In genomic region chr12:1470051-1470450, GRCh38 we compare ENCODE assay signal across 2 cellular contexts.
TF ChIP-seq lines count a peak whose summit lies in the region.

No MANE protein-coding gene starts in this region.

TF ChIP-seq in HEK293, 187 proteins besides CTCF, POLR2A, EP300 and RAD21:
- TF ChIP-seq, protein P1, sequence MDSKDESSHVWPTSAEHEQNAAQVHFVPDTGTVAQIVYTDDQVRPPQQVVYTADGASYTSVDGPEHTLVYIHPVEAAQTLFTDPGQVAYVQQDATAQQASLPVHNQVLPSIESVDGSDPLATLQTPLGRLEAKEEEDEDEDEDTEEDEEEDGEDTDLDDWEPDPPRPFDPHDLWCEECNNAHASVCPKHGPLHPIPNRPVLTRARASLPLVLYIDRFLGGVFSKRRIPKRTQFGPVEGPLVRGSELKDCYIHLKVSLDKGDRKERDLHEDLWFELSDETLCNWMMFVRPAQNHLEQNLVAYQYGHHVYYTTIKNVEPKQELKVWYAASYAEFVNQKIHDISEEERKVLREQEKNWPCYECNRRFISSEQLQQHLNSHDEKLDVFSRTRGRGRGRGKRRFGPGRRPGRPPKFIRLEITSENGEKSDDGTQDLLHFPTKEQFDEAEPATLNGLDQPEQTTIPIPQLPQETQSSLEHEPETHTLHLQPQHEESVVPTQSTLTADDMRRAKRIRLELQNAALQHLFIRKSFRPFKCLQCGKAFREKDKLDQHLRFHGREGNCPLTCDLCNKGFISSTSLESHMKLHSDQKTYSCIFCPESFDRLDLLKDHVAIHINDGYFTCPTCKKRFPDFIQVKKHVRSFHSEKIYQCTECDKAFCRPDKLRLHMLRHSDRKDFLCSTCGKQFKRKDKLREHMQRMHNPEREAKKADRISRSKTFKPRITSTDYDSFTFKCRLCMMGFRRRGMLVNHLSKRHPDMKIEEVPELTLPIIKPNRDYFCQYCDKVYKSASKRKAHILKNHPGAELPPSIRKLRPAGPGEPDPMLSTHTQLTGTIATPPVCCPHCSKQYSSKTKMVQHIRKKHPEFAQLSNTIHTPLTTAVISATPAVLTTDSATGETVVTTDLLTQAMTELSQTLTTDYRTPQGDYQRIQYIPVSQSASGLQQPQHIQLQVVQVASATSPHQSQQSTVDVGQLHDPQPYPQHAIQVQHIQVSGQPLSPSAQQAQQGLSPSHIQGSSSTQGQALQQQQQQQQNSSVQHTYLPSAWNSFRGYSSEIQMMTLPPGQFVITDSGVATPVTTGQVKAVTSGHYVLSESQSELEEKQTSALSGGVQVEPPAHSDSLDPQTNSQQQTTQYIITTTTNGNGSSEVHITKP (tag by site-specific recombination; IDR thresholded peaks at IDR 0.05): 0 out of 2 replicates have a peak, but pooled peaks have one; percentile 10
- TF ChIP-seq ZNF114 (tag by site-specific recombination; IDR thresholded peaks at IDR 0.05) (no peak), ZNF280D (tag by site-specific recombination; IDR thresholded peaks at IDR 0.05) (no peak), ZNF701 (tag by site-specific recombination; IDR thresholded peaks at IDR 0.05) (no peak), SCRT1 (tag by site-specific recombination; IDR thresholded peaks at IDR 0.05; ENCODE audit: borderline replicate concordance) (no peak)

TF ChIP-seq in endothelial cell of umbilical vein, 7 proteins besides CTCF, POLR2A, EP300 and RAD21:
- TF ChIP-seq EZH2 (IDR thresholded peaks at IDR 0.05; ENCODE audit: borderline replicate concordance, low read depth, low read length, severe bottlenecking) (no peak), FOS (IDR thresholded peaks at IDR 0.05; ENCODE audit: borderline replicate concordance, insufficient read depth, low read length) (no peak), GATA2 (IDR thresholded peaks at IDR 0.05; ENCODE audit: insufficient read depth, insufficient read length, low read depth, low read length) (no peak), MYC (IDR thresholded peaks at IDR 0.05; ENCODE audit: low read depth, low read length) (no peak), POLR2AphosphoS5 (IDR thresholded peaks at IDR 0.05; ENCODE audit: insufficient read depth, low read depth, low read length) (no peak), MAX (IDR thresholded peaks at IDR 0.05; ENCODE audit: insufficient read depth, insufficient read length) (no peak), JUN (IDR thresholded peaks at IDR 0.05; ENCODE audit: borderline replicate concordance, insufficient read depth, insufficient read length, low read depth) (no peak)
